ENCODE assay signal across 28 cellular contexts in genomic region chr9:130949188-130950038, GRCh38. TPM values are rescaled to one million over a fixed set of nuclear protein-coding genes. Genes with fewer than 3 reads are reported as not detected.
"Had no signal": no experiment of that assay in that cellular context is flagged by ENCODE, and none has a peak within 500 bp of the region (broad histone marks: within the 10 kb centered on the region; RNA-seq: fewer than 3 reads in every experiment).

No MANE protein-coding gene starts in this region.

- H3K36me3 ChIP-seq: adrenal gland, WERI-Rb-1 had no signal

- H3K27ac Mint-ChIP-seq: activated CD4-positive, alpha-beta memory T cell treated with anti-CD3 and anti-CD28 coated beads, Interleukin-2, amount 10 ng/mL, durations not matched to agents 7 days and 5 days; activated CD4-positive, alpha-beta T cell treated with anti-CD3 and anti-CD28 coated beads for 36 hours; activated naive CD8-positive, alpha-beta T cell treated with anti-CD3 and anti-CD28 coated beads, Interleukin-2, amount 10 ng/mL, durations not matched to agents 7 days and 5 days; activated T-helper 17 cell treated with anti-CD3 and anti-CD28 coated beads, Interleukin-2, amount 50 U/mL, for 72 hours had no signal

- H3K27ac ChIP-seq: adrenal gland, SK-N-MC, WERI-Rb-1 had no signal

- H3K9me3 ChIP-seq: adrenal gland had no signal

- DNase-seq: activated CD4-positive, alpha-beta memory T cell treated with anti-CD3 and anti-CD28 coated beads, Interleukin-2, amount 10 ng/mL, durations not matched to agents 7 days and 5 days; activated CD4-positive, alpha-beta T cell treated with anti-CD3 and anti-CD28 coated beads for 36 hours; activated CD4-positive, alpha-beta T cell treated with anti-CD3 and anti-CD28 coated beads, Interleukin-2, amount 50 U/mL, for 1 hour; activated gamma-delta T cell; activated naive CD4-positive, alpha-beta T cell treated with anti-CD3 and anti-CD28 coated beads, Interleukin-2, amount 50 U/mL, for 16 hours; activated naive CD8-positive, alpha-beta T cell treated with anti-CD3 and anti-CD28 coated beads, Interleukin-2, amount 10 ng/mL, durations not matched to agents 7 days and 5 days; activated T-cell treated with anti-CD3 and anti-CD28 coated beads for 4 hours; activated T-cell treated with anti-CD3 and anti-CD28 coated beads, Interleukin-2, amount 50 U/mL, for 48 hours; adrenal gland; aorta; Karpas-422; NCI-H146; NCI-H187 treated with DMSO at 0.1 percent for 48 hours; NCI-H2171; NCI-H2227 treated with DMSO at 0.1 percent for 48 hours; NCI-H446 treated with DMSO at 0.1 percent for 48 hours; NCI-H526; NCI-H82; RPMI8226; T-helper 1 cell; WERI-Rb-1 had no signal

- H3K4me3 Mint-ChIP-seq: activated CD4-positive, alpha-beta memory T cell treated with anti-CD3 and anti-CD28 coated beads, Interleukin-2, amount 10 ng/mL, durations not matched to agents 7 days and 5 days; activated CD4-positive, alpha-beta T cell treated with anti-CD3 and anti-CD28 coated beads for 36 hours; activated naive CD8-positive, alpha-beta T cell treated with anti-CD3 and anti-CD28 coated beads, Interleukin-2, amount 10 ng/mL, durations not matched to agents 7 days and 5 days; activated T-helper 17 cell treated with anti-CD3 and anti-CD28 coated beads, Interleukin-2, amount 50 U/mL, for 72 hours; central memory CD8-positive, alpha-beta T cell had no signal

- H3K4me1 Mint-ChIP-seq: activated CD4-positive, alpha-beta T cell treated with anti-CD3 and anti-CD28 coated beads for 36 hours; activated naive CD8-positive, alpha-beta T cell treated with anti-CD3 and anti-CD28 coated beads, Interleukin-2, amount 10 ng/mL, durations not matched to agents 7 days and 5 days; activated T-helper 17 cell treated with anti-CD3 and anti-CD28 coated beads, Interleukin-2, amount 50 U/mL, for 72 hours; central memory CD8-positive, alpha-beta T cell had no signal

- H3K4me3 ChIP-seq: adrenal gland, SK-N-MC had no signal

- H3K9me3 Mint-ChIP-seq: activated CD4-positive, alpha-beta memory T cell treated with anti-CD3 and anti-CD28 coated beads, Interleukin-2, amount 10 ng/mL, durations not matched to agents 7 days and 5 days; activated T-helper 17 cell treated with anti-CD3 and anti-CD28 coated beads, Interleukin-2, amount 50 U/mL, for 72 hours; central memory CD8-positive, alpha-beta T cell had no signal

- H3K27me3 ChIP-seq: adrenal gland had no signal

- ATAC-seq: activated CD4-positive, alpha-beta T cell treated with anti-CD3 and anti-CD28 coated beads for 36 hours; activated T-helper 17 cell treated with anti-CD3 and anti-CD28 coated beads, Interleukin-2, amount 50 U/mL, for 72 hours; Right ventricle myocardium inferior had no signal

- H3K4me1 ChIP-seq: adrenal gland had no signal

RNA-seq across cellular contexts. Expression of gene FIBCD1, which starts 10.4 kb away (rescaled TPM):
- total RNA-seq: activated CD4-positive, alpha-beta memory T cell treated with anti-CD3 and anti-CD28 coated beads, Interleukin-2, amount 10 ng/mL, durations not matched to agents 7 days and 5 days; activated CD4-positive, alpha-beta T cell treated with anti-CD3 and anti-CD28 coated beads for 36 hours; activated CD8-positive, alpha-beta memory T cell treated with anti-CD3 and anti-CD28 coated beads for 36 hours; activated naive CD8-positive, alpha-beta T cell treated with anti-CD3 and anti-CD28 coated beads, Interleukin-2, amount 10 ng/mL, durations not matched to agents 7 days and 5 days; activated T-helper 17 cell treated with anti-CD3 and anti-CD28 coated beads, Interleukin-2, amount 50 U/mL, for 72 hours; aorta; OCI-LY7; T-helper 2 cell treated with Interferon-gamma antibody and Interleukin-4, amounts not matched to agents 100 ng/mL and 5 ng/mL, for 36 hours had no signal

RNA-seq across cellular contexts. Expression of gene QRFP, which starts 52.8 kb away (rescaled TPM):
- total RNA-seq: activated CD4-positive, alpha-beta memory T cell treated with anti-CD3 and anti-CD28 coated beads, Interleukin-2, amount 10 ng/mL, durations not matched to agents 7 days and 5 days; activated CD4-positive, alpha-beta T cell treated with anti-CD3 and anti-CD28 coated beads for 36 hours; activated CD8-positive, alpha-beta memory T cell treated with anti-CD3 and anti-CD28 coated beads for 36 hours; activated naive CD8-positive, alpha-beta T cell treated with anti-CD3 and anti-CD28 coated beads, Interleukin-2, amount 10 ng/mL, durations not matched to agents 7 days and 5 days; activated T-helper 17 cell treated with anti-CD3 and anti-CD28 coated beads, Interleukin-2, amount 50 U/mL, for 72 hours; adrenal gland; aorta; OCI-LY7; Right ventricle myocardium inferior; T-helper 2 cell treated with Interferon-gamma antibody and Interleukin-4, amounts not matched to agents 100 ng/mL and 5 ng/mL, for 36 hours had no signal
- polyA plus RNA-seq: adrenal gland, aorta had no signal

RNA-seq across cellular contexts. Expression of gene LAMC3, which starts 59.6 kb away (rescaled TPM):
- total RNA-seq: activated CD4-positive, alpha-beta memory T cell treated with anti-CD3 and anti-CD28 coated beads, Interleukin-2, amount 10 ng/mL, durations not matched to agents 7 days and 5 days had no signal
